In genomic region chr22:21030032-21030431, GRCh38 we compare ENCODE assay signal across 17 cellular contexts. TPM values are rescaled to one million over a fixed set of nuclear protein-coding genes. Genes with fewer than 3 reads are reported as not detected.
DNase-seq lines count a peak whose midpoint lies in the region; ATAC-seq and TF ChIP-seq lines count a peak whose summit lies in the region.
"Had no signal": no experiment of that assay in that cellular context is flagged by ENCODE, and none has a peak within 500 bp of the region (broad histone marks: within the 10 kb centered on the region; RNA-seq: fewer than 3 reads in every experiment).

No MANE protein-coding gene starts in this region.

- peak overlapping the region; percentile 73 for H2BK15ac ChIP-seq in neuronal stem cell (ENCODE audit: low read length)

- H4K8ac ChIP-seq in neuronal stem cell (ENCODE audit: low read depth, low read length): no peak overlapping the region

- no peaks in the 10 kb centered on the region for H3K36me3 Mint-ChIP-seq in activated CD8-positive, alpha-beta T cell treated with anti-CD3 and anti-CD28 coated beads, Interleukin-2, amount 10 ng/mL, durations not matched to agents 7 days and 5 days (ENCODE audit: low read depth)
- H3K36me3 Mint-ChIP-seq: CD4-positive, alpha-beta memory T cell had no signal

- H3K4me1 ChIP-seq in right cardiac atrium (ENCODE audit: control insufficient read depth, insufficient read depth, low read length): no peaks in the 10 kb centered on the region
- peaks cover 0 to 17% (median 6%) of the 10 kb centered on the region in 12 donors for H3K4me1 ChIP-seq in heart left ventricle
- peaks cover 17% of the 10 kb centered on the region for H3K4me1 ChIP-seq in hepatocyte (ENCODE audit: insufficient read depth)
- H3K4me1 ChIP-seq in neuronal stem cell (ENCODE audit: control insufficient read depth in 2 of 2, insufficient read depth in 1 of 2, low read depth in 1 of 2, low read length in 2 of 2): peaks cover 6 to 18% of the 10 kb centered on the region in 2 donors
- H3K4me1 ChIP-seq: HAP-1 had no signal

- no peaks in the 10 kb centered on the region for H3K9me3 ChIP-seq in right cardiac atrium (ENCODE audit: control insufficient read depth, low read length)
- no peaks in the 10 kb centered on the region for H3K9me3 ChIP-seq in heart left ventricle
- H3K9me3 ChIP-seq in hepatocyte (ENCODE audit: low read depth): no peaks in the 10 kb centered on the region
- peaks cover 0 to 2% of the 10 kb centered on the region in 2 donors for H3K9me3 ChIP-seq in neuronal stem cell (replicated peaks in 1 of 2; ENCODE audit: control insufficient read depth in 2 of 2, insufficient read depth in 1 of 2, low read depth in 1 of 2, low read length in 2 of 2)
- H3K9me3 ChIP-seq: BLaER1 treated with 17β-estradiol and CSF1 and Interleukin-3, amounts not matched to agents 10 nM and 100 nM; HAP-1 had no signal

- peaks cover 35% of the 10 kb centered on the region for H3K27me3 Mint-ChIP-seq in activated CD8-positive, alpha-beta T cell treated with anti-CD3 and anti-CD28 coated beads, Interleukin-2, amount 10 ng/mL, durations not matched to agents 7 days and 5 days (ENCODE audit: low read depth)

- H3K4me3 Mint-ChIP-seq in activated CD8-positive, alpha-beta T cell treated with anti-CD3 and anti-CD28 coated beads, Interleukin-2, amount 10 ng/mL, durations not matched to agents 7 days and 5 days: no peak overlapping the region

- peak overlapping the region; percentile 98 for H3K23ac ChIP-seq in neuronal stem cell (ENCODE audit: low read depth, low read length, poor library complexity)

- H2BK120ac ChIP-seq in neuronal stem cell (ENCODE audit: low read depth, low read length): no peak overlapping the region

- H3K4me1 Mint-ChIP-seq in activated CD8-positive, alpha-beta T cell treated with anti-CD3 and anti-CD28 coated beads, Interleukin-2, amount 10 ng/mL, durations not matched to agents 7 days and 5 days (ENCODE audit: low read depth): peaks cover 16% of the 10 kb centered on the region

- H2AK5ac ChIP-seq in neuronal stem cell (ENCODE audit: low read depth, low read length): peak overlapping the region; percentile 78

- H3K79me2 ChIP-seq in hepatocyte: no peaks in the 10 kb centered on the region

- H3K9me3 Mint-ChIP-seq in activated CD8-positive, alpha-beta T cell treated with anti-CD3 and anti-CD28 coated beads, Interleukin-2, amount 10 ng/mL, durations not matched to agents 7 days and 5 days (ENCODE audit: insufficient read depth): no peaks in the 10 kb centered on the region
- H3K9me3 Mint-ChIP-seq: CD4-positive, alpha-beta memory T cell had no signal

- H3K4me2 ChIP-seq in hepatocyte (peak overlapping the region; percentile 91), neuronal stem cell (ENCODE audit: insufficient read depth, low read length, poor library complexity, severe bottlenecking) (no peak overlapping the region)
- H3K4me2 ChIP-seq: BLaER1 treated with 17β-estradiol and CSF1 and Interleukin-3, amounts not matched to agents 10 nM and 100 nM had no signal

- peak overlapping the region; percentile 86 for H3K18ac ChIP-seq in neuronal stem cell (ENCODE audit: low read length)

- H3K36me3 ChIP-seq in heart left ventricle (no peaks in the 10 kb centered on the region), hepatocyte (replicated peaks; ENCODE audit: insufficient read depth, low read depth) (no peaks in the 10 kb centered on the region), neuronal stem cell (replicated peaks in 1 of 2; ENCODE audit: control insufficient read depth in 2 of 2, insufficient read depth in 2 of 2, low read length in 2 of 2) (no peaks in the 10 kb centered on the region)
- H3K36me3 ChIP-seq: BLaER1 treated with 17β-estradiol and CSF1 and Interleukin-3, amounts not matched to agents 10 nM and 100 nM; HAP-1 had no signal

- POLR2A ChIA-PET in activated CD8-positive, alpha-beta T cell treated with anti-CD3 and anti-CD28 coated beads, Interleukin-2, amount 10 ng/mL, durations not matched to agents 7 days and 5 days (lab: Charles Lee): no interaction called here

- H3K9me2 ChIP-seq in hepatocyte (replicated peaks; ENCODE audit: insufficient read depth): no peaks in the 10 kb centered on the region

- no peak overlapping the region for H3K27ac ChIP-seq in right cardiac atrium (ENCODE audit: low read length)
- H3K27ac ChIP-seq in heart left ventricle: no peak overlapping the region
- H3K27ac ChIP-seq in hepatocyte: no peak overlapping the region
- H3K27ac ChIP-seq in neuronal stem cell (replicated peaks; ENCODE audit: low read length): no peak overlapping the region
- H3K27ac ChIP-seq: BLaER1 treated with 17β-estradiol and CSF1 and Interleukin-3, amounts not matched to agents 10 nM and 100 nM had no signal

- H2BK12ac ChIP-seq in neuronal stem cell (ENCODE audit: low read length): no peak overlapping the region

- intact Hi-C loops in right cardiac atrium (cut with DNase I): no loop called here
- intact Hi-C loops in heart left ventricle (cut with DNase I): loop anchor here in 1 of 10 donors (10.0 kb wide), 1 partner anchor 65 kb away; no protein-coding TSS in a partner anchor

- no peak overlapping the region for H3K9ac ChIP-seq in neuronal stem cell (ENCODE audit: low read depth, low read length, poor library complexity)
- H3K9ac ChIP-seq: BLaER1 treated with 17β-estradiol and CSF1 and Interleukin-3, amounts not matched to agents 10 nM and 100 nM had no signal

- no peak overlapping the region for H3K27ac Mint-ChIP-seq in activated CD8-positive, alpha-beta T cell treated with anti-CD3 and anti-CD28 coated beads, Interleukin-2, amount 10 ng/mL, durations not matched to agents 7 days and 5 days

- CTCF ChIA-PET in activated CD8-positive, alpha-beta T cell treated with anti-CD3 and anti-CD28 coated beads, Interleukin-2, amount 10 ng/mL, durations not matched to agents 7 days and 5 days (lab: Charles Lee): no interaction called here

- no peak for TF ChIP-seq POLR2A in heart left ventricle (IDR thresholded peaks at IDR 0.05)

- no peak overlapping the region for H3K4me3 ChIP-seq in right cardiac atrium (ENCODE audit: low read length)
- no peak overlapping the region for H3K4me3 ChIP-seq in heart left ventricle
- H3K4me3 ChIP-seq in hepatocyte: no peak overlapping the region
- H3K4me3 ChIP-seq in neuronal stem cell (ENCODE audit: low read length in 2 of 2): no peak overlapping the region
- H3K4me3 ChIP-seq: BLaER1 treated with 17β-estradiol and CSF1 and Interleukin-3, amounts not matched to agents 10 nM and 100 nM; GM12878; HAP-1 had no signal

- TF ChIP-seq CTCF in heart left ventricle (IDR thresholded peaks at IDR 0.05) (no peak), hepatocyte (IDR thresholded peaks at IDR 0.05; ENCODE audit: poor library complexity) (no peak)

- DNase-seq in right cardiac atrium: peak in 2 of 3 donors; percentile 17 to 51
- no peak for DNase-seq in heart left ventricle
- DNase-seq in hepatocyte (ENCODE audit: low spot score): no peak
- no peak for DNase-seq in neuronal stem cell (ENCODE audit: low spot score)
- no peak for DNase-seq in C1 segment of cervical spinal cord (lab: John Stamatoyannopoulos, UW)
- no peak for DNase-seq in activated CD8-positive, alpha-beta T cell treated with anti-CD3 and anti-CD28 coated beads, Interleukin-2, amount 10 ng/mL, durations not matched to agents 7 days and 5 days
- no peak for DNase-seq in Kasumi-1 (lab: John Stamatoyannopoulos, UW)
- DNase-seq: ACHN; CD4-positive, alpha-beta memory T cell; DMS79; GOT3 had no signal

- 89% methylated on average over 15 of the region's 15 CpGs for WGBS in right cardiac atrium
- 86 to 91% (median 87%) methylated on average over 15 of the region's 15 CpGs for WGBS in heart left ventricle, 4 donors
- WGBS in hepatocyte (ENCODE audit: low lambda C conversion rate, missing lambda C conversion rate): 89% methylated on average over 15 of the region's 15 CpGs
- no CpG with 5 or more reads among the region's 15 CpGs for WGBS in neuronal stem cell (ENCODE audit: extremely low coverage in 2 of 2, insufficient read length in 2 of 2, insufficient replicate concordance in 1 of 2), 2 donors

- ATAC-seq in right cardiac atrium: no peak
- ATAC-seq in heart left ventricle: no peak
- no peak for ATAC-seq in activated CD8-positive, alpha-beta T cell treated with anti-CD3 and anti-CD28 coated beads, Interleukin-2, amount 10 ng/mL, durations not matched to agents 7 days and 5 days
- ATAC-seq: GM12878, HepG2 had no signal

- peaks cover 1% of the 10 kb centered on the region for H3K79me1 ChIP-seq in neuronal stem cell (ENCODE audit: low read depth, low read length)

- H2BK5ac ChIP-seq in neuronal stem cell (ENCODE audit: low read length): no peak overlapping the region

- no peak overlapping the region for H4K91ac ChIP-seq in neuronal stem cell (ENCODE audit: low read depth, low read length, poor library complexity)

- no peak overlapping the region for H2AFZ ChIP-seq in hepatocyte
- H2AFZ ChIP-seq in neuronal stem cell (ENCODE audit: low read length): no peak overlapping the region

- H3K27me3 ChIP-seq in right cardiac atrium (ENCODE audit: control insufficient read depth, insufficient read depth): no peaks in the 10 kb centered on the region
- peaks cover 9 to 52% (median 22%) of the 10 kb centered on the region in 9 donors for H3K27me3 ChIP-seq in heart left ventricle
- H3K27me3 ChIP-seq in hepatocyte: no peaks in the 10 kb centered on the region
- peaks cover 0 to 48% (median 18%) of the 10 kb centered on the region in 3 experiments for H3K27me3 ChIP-seq in neuronal stem cell (ENCODE audit: control insufficient read depth in 3 of 3, insufficient read depth in 3 of 3, low read depth in 1 of 3, low read length in 3 of 3)

- H3K14ac ChIP-seq in neuronal stem cell (ENCODE audit: low read length): peak overlapping the region; percentile 86

- H3K4ac ChIP-seq in neuronal stem cell (ENCODE audit: low read length): no peak overlapping the region

- no peaks in the 10 kb centered on the region for H4K20me1 ChIP-seq in hepatocyte (ENCODE audit: insufficient read depth, poor library complexity, severe bottlenecking)

RNA-seq across cellular contexts. Expression of gene SLC7A4, which starts 2.3 kb away (rescaled TPM):
- total RNA-seq in right cardiac atrium (1 to 10 TPM in 2 of 4 donors, under 1 TPM in 2; 0.33 to 1.9 (median 0.77) TPM), heart left ventricle (1 to 10 TPM in 1 of 9 donors, under 1 TPM in 2, not detected in 6; 0.24 to 2.8 (median 0.31) TPM), hepatocyte (89.9 and 140 TPM in 2 replicates)
- polyA plus RNA-seq in right cardiac atrium (0.59 TPM), heart left ventricle (not detected), hepatocyte (494 and 496 TPM in 2 replicates)
- 0.18 TPM for polyA plus RNA-seq in neuronal stem cell (2013, experiment 1 of 2)
- polyA plus RNA-seq in neuronal stem cell (2013, experiment 2 of 2): 0.24 TPM
- under 1 TPM; 0.16 to 0.21 TPM for total RNA-seq in activated CD8-positive, alpha-beta T cell treated with anti-CD3 and anti-CD28 coated beads, Interleukin-2, amount 10 ng/mL, durations not matched to agents 7 days and 5 days
- total RNA-seq: A172; CD4-positive, alpha-beta memory T cell; G401; HepG2 had no signal
- polyA plus RNA-seq: HepG2 had no signal

RNA-seq across cellular contexts. Expression of gene P2RX6, which starts 15.1 kb away (rescaled TPM):
- 1 to 10 TPM; 1.7 to 6.7 (median 4.8) TPM for total RNA-seq in right cardiac atrium
- 2.1 TPM for polyA plus RNA-seq in right cardiac atrium
- total RNA-seq in heart left ventricle: 1 to 10 TPM in 7 of 9 donors, under 1 TPM in 2; 0.21 to 4.8 (median 1.7) TPM
- under 1 TPM; 0.06 to 0.72 TPM for polyA plus RNA-seq in heart left ventricle
- 3.3 and 14.4 TPM in 2 replicates for total RNA-seq in hepatocyte
- polyA plus RNA-seq in hepatocyte: 8.0 and 12.9 TPM in 2 replicates
- polyA plus RNA-seq in neuronal stem cell (2013, experiment 1 of 2): 0.43 TPM
- 0.53 TPM for polyA plus RNA-seq in neuronal stem cell (2013, experiment 2 of 2)
- total RNA-seq in activated CD8-positive, alpha-beta T cell treated with anti-CD3 and anti-CD28 coated beads, Interleukin-2, amount 10 ng/mL, durations not matched to agents 7 days and 5 days: under 1 TPM; 0.50 to 0.63 TPM

RNA-seq across cellular contexts. Expression of gene LRRC74B, which starts 15.7 kb away (rescaled TPM):
- total RNA-seq in right cardiac atrium (not detected), heart left ventricle (not detected), hepatocyte (0.20 TPM in 1 of 2 replicates, not detected in the other)
- polyA plus RNA-seq in right cardiac atrium (not detected), heart left ventricle (not detected), hepatocyte (0.51 and 0.52 TPM in 2 replicates)
- polyA plus RNA-seq in neuronal stem cell (2013, experiment 1 of 2): not detected
- polyA plus RNA-seq in neuronal stem cell (2013, experiment 2 of 2): 0.01 TPM
- not detected for total RNA-seq in activated CD8-positive, alpha-beta T cell treated with anti-CD3 and anti-CD28 coated beads, Interleukin-2, amount 10 ng/mL, durations not matched to agents 7 days and 5 days
- total RNA-seq: A172; CD4-positive, alpha-beta memory T cell; G401; GM12878; HepG2 had no signal
- polyA plus RNA-seq: CD4-positive, alpha-beta memory T cell; GM12878; HepG2 had no signal

RNA-seq across cellular contexts. Expression of gene THAP7, which starts 28.1 kb away (rescaled TPM):
- total RNA-seq in right cardiac atrium: 10 to 100 TPM; 23.2 to 25.2 (median 23.8) TPM
- polyA plus RNA-seq in right cardiac atrium: 38.2 TPM
- total RNA-seq in heart left ventricle: 10 to 100 TPM; 15.3 to 39.0 (median 17.5) TPM
- polyA plus RNA-seq in heart left ventricle: 10 to 100 TPM; 29.8 to 35.0 TPM
- total RNA-seq in hepatocyte: 26.2 and 38.4 TPM in 2 replicates
- polyA plus RNA-seq in hepatocyte: 40.5 and 41.2 TPM in 2 replicates
- 26.5 TPM for polyA plus RNA-seq in neuronal stem cell (2013, experiment 1 of 2)
- 28.4 TPM for polyA plus RNA-seq in neuronal stem cell (2013, experiment 2 of 2)
- total RNA-seq in activated CD8-positive, alpha-beta T cell treated with anti-CD3 and anti-CD28 coated beads, Interleukin-2, amount 10 ng/mL, durations not matched to agents 7 days and 5 days: 10 to 100 TPM; 31.7 to 32.0 TPM

RNA-seq across cellular contexts. Expression of gene LZTR1, which starts 47.9 kb away (rescaled TPM):
- 10 to 100 TPM; 28.3 to 33.2 (median 31.1) TPM for total RNA-seq in right cardiac atrium
- polyA plus RNA-seq in right cardiac atrium: 20.4 TPM
- 10 to 100 TPM; 18.4 to 41.9 (median 26.6) TPM for total RNA-seq in heart left ventricle
- 10 to 100 TPM; 18.4 to 29.3 TPM for polyA plus RNA-seq in heart left ventricle
- 28.1 and 41.3 TPM in 2 replicates for total RNA-seq in hepatocyte
- polyA plus RNA-seq in hepatocyte: 50.4 and 65.4 TPM in 2 replicates
- polyA plus RNA-seq in neuronal stem cell (2013, experiment 1 of 2): 16.5 TPM
- polyA plus RNA-seq in neuronal stem cell (2013, experiment 2 of 2): 16.1 TPM
- total RNA-seq in activated CD8-positive, alpha-beta T cell treated with anti-CD3 and anti-CD28 coated beads, Interleukin-2, amount 10 ng/mL, durations not matched to agents 7 days and 5 days: 10 to 100 TPM; 56.2 to 58.0 TPM

Comparison
In these comparisons a context has a peak if more than half of its experiments do, and no peak if none do; other contexts are left out.
1. DNase-seq: peak in right cardiac atrium (2 of 3); none in heart left ventricle (0 of 5), hepatocyte (single experiment), neuronal stem cell (single experiment), C1 segment of cervical spinal cord (0 of 14), activated CD8-positive, alpha-beta T cell treated with anti-CD3 and anti-CD28 coated beads, Interleukin-2, amount 10 ng/mL, durations not matched to agents 7 days and 5 days (single experiment) and Kasumi-1 (0 of 2).
2. RNA of gene SLC7A4, which starts 2.3 kb away (total RNA-seq): 89.9 to 140 TPM in hepatocyte; 0.33 to 1.9 TPM in right cardiac atrium, 0.16 to 0.21 TPM in activated CD8-positive, alpha-beta T cell treated with anti-CD3 and anti-CD28 coated beads, Interleukin-2, amount 10 ng/mL, durations not matched to agents 7 days and 5 days and 0.24 to 2.8 TPM in heart left ventricle; every median in the first group is over 10 times any median in the second.